In the genomic region with DNA sequence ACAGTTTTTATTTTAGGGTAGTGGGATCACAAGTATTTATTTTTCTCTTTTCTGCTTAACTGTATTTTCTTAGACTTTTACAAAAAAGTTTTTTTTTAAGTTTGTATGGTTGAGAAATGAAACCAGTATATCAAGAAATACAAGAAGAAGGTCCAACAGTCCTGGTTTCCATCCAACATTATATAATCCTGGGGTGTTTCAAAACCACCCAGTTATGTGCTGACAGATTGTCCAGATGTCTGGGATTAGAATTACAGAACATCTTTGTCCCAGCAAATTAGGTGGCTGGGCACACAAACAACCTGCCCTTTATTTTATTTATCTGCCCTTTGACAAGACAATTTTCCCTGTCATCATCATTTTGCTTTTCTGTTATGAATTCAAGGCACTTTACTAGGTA, we compare ENCODE assay signal across 14 cellular contexts.
DNase-seq lines count a peak whose midpoint lies in the region; ATAC-seq and TF ChIP-seq lines count a peak whose summit lies in the region.
"Had no signal": no experiment of that assay in that cellular context is flagged by ENCODE, and none has a peak within 500 bp of the region (broad histone marks: within the 10 kb centered on the region; RNA-seq: fewer than 3 reads in every experiment).

No MANE protein-coding gene starts in this region.

- intact Hi-C loops in Right ventricle myocardium inferior (cut with DNase I) = loop anchor here (5.0 kb wide), 1 partner anchor 120 kb away; no protein-coding TSS in a partner anchor
- intact Hi-C loops in heart left ventricle (cut with DNase I) = no loop called here
- intact Hi-C loops in gastrocnemius medialis (cut with DNase I; ENCODE audit: low total_unique reads) = no loop called here

- H3K4me1 ChIP-seq in heart left ventricle (peaks cover 0 to 17% (median 0%) of the 10 kb centered on the region in 12 donors), gastrocnemius medialis (no peaks in the 10 kb centered on the region), upper lobe of left lung (no peaks in the 10 kb centered on the region)
- H3K4me1 ChIP-seq: BLaER1 treated with 17β-estradiol and CSF1 and Interleukin-3, amounts not matched to agents 10 nM and 100 nM had no signal

- no peak for TF ChIP-seq EP300 in upper lobe of left lung (IDR thresholded peaks at IDR 0.05)

- H3K4me3 ChIP-seq in heart left ventricle (no peak overlapping the region), LNCaP clone FGC (ENCODE audit: low read depth, low read length) (no peak overlapping the region), epithelial cell of esophagus (ENCODE audit: low read length) (no peak overlapping the region), gastrocnemius medialis (no peak overlapping the region), upper lobe of left lung (no peak overlapping the region), foreskin fibroblast (ENCODE audit: low read depth in 1 of 2, low read length in 2 of 2) (no peak overlapping the region)
- H3K4me3 ChIP-seq: BLaER1 treated with 17β-estradiol and CSF1 and Interleukin-3, amounts not matched to agents 10 nM and 100 nM had no signal

- ATAC-seq in Right ventricle myocardium inferior (peak; percentile 57), heart left ventricle (no peak), gastrocnemius medialis (peak; percentile 42 to 53), upper lobe of left lung (ENCODE audit: low FRiP score in 2 of 2) (no peak)
- ATAC-seq: HepG2 had no signal

- no peak overlapping the region for H3K27ac ChIP-seq in heart left ventricle
- H3K27ac ChIP-seq in gastrocnemius medialis = no peak overlapping the region
- no peak overlapping the region for H3K27ac ChIP-seq in upper lobe of left lung
- H3K27ac ChIP-seq: BLaER1 treated with 17β-estradiol and CSF1 and Interleukin-3, amounts not matched to agents 10 nM and 100 nM had no signal

- H3K9me3 ChIP-seq in heart left ventricle (peaks cover 0 to 10% (median 0%) of the 10 kb centered on the region in 12 donors), gastrocnemius medialis (no peaks in the 10 kb centered on the region), upper lobe of left lung (no peaks in the 10 kb centered on the region)

- H3K27me3 ChIP-seq in heart left ventricle = no peaks in the 10 kb centered on the region
- H3K27me3 ChIP-seq in gastrocnemius medialis = no peaks in the 10 kb centered on the region
- no peaks in the 10 kb centered on the region for H3K27me3 ChIP-seq in upper lobe of left lung
- H3K27me3 ChIP-seq: BLaER1 treated with 17β-estradiol and CSF1 and Interleukin-3, amounts not matched to agents 10 nM and 100 nM had no signal

- no peak for TF ChIP-seq POLR2A in heart left ventricle (IDR thresholded peaks at IDR 0.05)
- TF ChIP-seq POLR2A in gastrocnemius medialis (IDR thresholded peaks at IDR 0.05) = no peak
- no peak for TF ChIP-seq POLR2A in upper lobe of left lung (IDR thresholded peaks at IDR 0.05)

- in situ Hi-C loops in gastrocnemius medialis (cut with MboI; ENCODE audit: low sequenced_read_pairs in 4 of 4) = no loop called here

- TF ChIP-seq CTCF in heart left ventricle (IDR thresholded peaks at IDR 0.05) = no peak
- no peak for TF ChIP-seq CTCF in LNCaP clone FGC (IDR thresholded peaks at IDR 0.05; ENCODE audit: control insufficient read depth, extremely low read depth, insufficient read depth)
- no peak for TF ChIP-seq CTCF in epithelial cell of esophagus (IDR thresholded peaks at IDR 0.05; ENCODE audit: insufficient read depth, low read depth, low read length, missing control alignments)
- no peak for TF ChIP-seq CTCF in gastrocnemius medialis (IDR thresholded peaks at IDR 0.05 in 4 of 5, conservative IDR thresholded peaks at IDR 0.05 in 1 of 5)
- no peak for TF ChIP-seq CTCF in upper lobe of left lung (IDR thresholded peaks at IDR 0.05)
- TF ChIP-seq CTCF in foreskin fibroblast (IDR thresholded peaks at IDR 0.05; ENCODE audit: low read depth, low read length) = no peak

- DNase-seq in Right ventricle myocardium inferior (ENCODE audit: missing footprints) (no peak), heart left ventricle (no peak), LNCaP clone FGC (ENCODE audit: low read depth) (peak; percentile 1), epithelial cell of esophagus (ENCODE audit: low read depth) (peak; percentile 19), gastrocnemius medialis (no peak), upper lobe of left lung (no peak), foreskin fibroblast (no peak)
- DNase-seq: 8988T; CD4-positive, CD25-positive, alpha-beta regulatory T cell; DMS79; HCEC 1CT; HFFc6 had no signal

- H3K36me3 ChIP-seq in heart left ventricle = no peaks in the 10 kb centered on the region
- H3K36me3 ChIP-seq in gastrocnemius medialis = no peaks in the 10 kb centered on the region
- H3K36me3 ChIP-seq in upper lobe of left lung = no peaks in the 10 kb centered on the region
- H3K36me3 ChIP-seq: BLaER1 treated with 17β-estradiol and CSF1 and Interleukin-3, amounts not matched to agents 10 nM and 100 nM had no signal

Comparison
In these comparisons a context has a peak if more than half of its experiments do, and no peak if none do; other contexts are left out.
1. ATAC-seq: peak in Right ventricle myocardium inferior (single experiment) and gastrocnemius medialis (2 of 2); none in heart left ventricle (0 of 4) and upper lobe of left lung (0 of 2).
2. DNase-seq: peak in LNCaP clone FGC (single experiment) and epithelial cell of esophagus (single experiment); none in Right ventricle myocardium inferior (single experiment), heart left ventricle (0 of 5), gastrocnemius medialis (0 of 2), upper lobe of left lung (0 of 2) and foreskin fibroblast (0 of 2).